Comparison of ENCODE assay signal across 8 cellular contexts in the genomic region with DNA sequence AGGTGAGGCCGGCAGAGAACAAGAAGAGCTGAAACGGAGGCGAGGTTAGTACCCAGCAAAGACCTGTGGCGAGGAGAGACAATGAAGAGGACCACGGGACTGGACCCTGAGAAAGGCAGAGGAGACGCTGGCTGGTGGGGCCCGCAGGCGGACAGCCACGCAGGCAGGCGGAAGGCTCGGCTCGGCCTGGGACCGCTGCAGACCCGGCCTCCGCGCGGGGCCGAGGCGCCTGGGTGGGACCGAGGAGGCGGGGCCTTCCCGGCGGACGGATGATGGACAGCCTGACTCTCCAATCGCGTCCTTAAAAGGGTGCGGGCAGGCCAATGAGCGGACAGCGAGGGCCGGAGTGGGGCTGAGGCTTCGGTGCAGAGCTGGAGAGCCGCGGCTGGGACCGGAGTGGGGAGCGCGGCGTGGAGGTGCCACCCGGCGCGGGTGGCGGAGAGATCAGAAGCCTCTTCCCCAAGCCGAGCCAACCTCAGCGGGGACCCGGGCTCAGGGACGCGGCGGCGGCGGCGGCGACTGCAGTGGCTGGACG. TPM values are rescaled to one million over a fixed set of nuclear protein-coding genes. Genes with fewer than 3 reads are reported as not detected.
DNase-seq lines count a peak whose midpoint lies in the region; ATAC-seq and TF ChIP-seq lines count a peak whose summit lies in the region.

A gene (plus strand): TSS at position 366 of the 535 bp plus-strand sequence. CDS start 170 bp downstream, outside the sequence.

- peak; percentile 79 to 89 for TF ChIP-seq POLR2A in uterus (IDR thresholded peaks at IDR 0.05)

- H3K4me3 ChIP-seq in right cardiac atrium (ENCODE audit: low read length) (peak within 1 kb of the TSS; percentile 72), uterus (peak within 1 kb of the TSS; percentile 63 to 77)

- TF ChIP-seq CTCF in uterus (IDR thresholded peaks at IDR 0.05), result no peak

- under 1% methylated on average over 52 of the region's 52 CpGs for WGBS in right cardiac atrium

- DNase-seq in NCI-H146 (lab: John Stamatoyannopoulos, UW) (peak; percentile 89), anterior cingulate cortex (lab: John Stamatoyannopoulos, UW) (peak; percentile 59 to 96 (median 92)), right cardiac atrium (peak; percentile 96 to 98 (median 98)), putamen (ENCODE audit: low spot score) (peak; percentile 95), uterus (peak; percentile 96 to 98)

- H3K4me1 ChIP-seq in right cardiac atrium (ENCODE audit: control insufficient read depth, insufficient read depth, low read length) (peaks cover 10% of the 10 kb centered on the region), uterus (peaks cover 0 to 11% of the 10 kb centered on the region in 2 donors)

- H3K27me3 ChIP-seq in right cardiac atrium (ENCODE audit: control insufficient read depth, insufficient read depth) (no peaks in the 10 kb centered on the region), uterus (no peaks in the 10 kb centered on the region)

- H3K36me3 ChIP-seq in uterus, result no peaks in the 10 kb centered on the region

- intact Hi-C loops in T-helper 2 cell treated with Interferon-gamma antibody and Interleukin-4, amounts not matched to agents 100 ng/mL and 5 ng/mL, for 36 hours (cut with micrococcal nuclease), result loop anchor here (1.0 to 5.0 kb wide), 4 partner anchors 7 to 506 kb away; a partner anchor contains a TSS
- intact Hi-C loops in right cardiac atrium (cut with DNase I), result loop anchor here in 3 of 4 donors (5.0 to 10.0 kb wide), 4 partner anchors 76 to 216 kb away; a partner anchor contains a TSS
- intact Hi-C loops in uterus (cut with DNase I; ENCODE audit: low total_unique reads), result loop anchor here (5.0 kb wide), 1 partner anchor 76 kb away; no protein-coding TSS in a partner anchor

- H3K9me3 ChIP-seq in right cardiac atrium (ENCODE audit: control insufficient read depth, low read length) (no peaks in the 10 kb centered on the region), uterus (no peaks in the 10 kb centered on the region)

- ATAC-seq in GM18499 (IDR thresholded peaks at IDR 0.05; ENCODE audit: insufficient read depth, unreplicated experiment) (peak; percentile 82), HG02870 (IDR thresholded peaks at IDR 0.05; ENCODE audit: unreplicated experiment) (peak; percentile 90), right cardiac atrium (peak; percentile 99)

- H3K27ac ChIP-seq in right cardiac atrium (ENCODE audit: low read length), result peak within 1 kb of the TSS; percentile 80
- H3K27ac ChIP-seq in uterus, result peak within 1 kb of the TSS; percentile 84 to 89

RNA-seq across cellular contexts. Expression of the gene that starts here (rescaled TPM):
- total RNA-seq in T-helper 2 cell treated with Interferon-gamma antibody and Interleukin-4, amounts not matched to agents 100 ng/mL and 5 ng/mL, for 36 hours, result 17.0 TPM in 2 replicates
- total RNA-seq in right cardiac atrium (10 to 100 TPM; 36.3 to 73.7 (median 61.1) TPM), uterus (100 to 1,000 TPM in 2 of 4 donors, 10 to 100 TPM in 2; 24.3 to 150 (median 82.3) TPM)
- 20.4 TPM for polyA plus RNA-seq in right cardiac atrium

Comparison
In these comparisons a context has a peak if more than half of its experiments do, and no peak if none do; other contexts are left out.
1. Peak in every context shown above with its lines: DNase-seq, ATAC-seq, H3K4me3 ChIP-seq and H3K27ac ChIP-seq.